3 cellular contexts compared by ENCODE assay signal in genomic region chr11:70170596-70171210, GRCh38.
"Had no signal": no experiment of that assay in that cellular context is flagged by ENCODE, and none has a peak within 500 bp of the region (broad histone marks: within the 10 kb centered on the region; RNA-seq: fewer than 3 reads in every experiment).

No MANE protein-coding gene starts in this region.

- H2AFZ ChIP-seq: GM23338 had no signal

- H3K4me3 ChIP-seq: GM23338 had no signal

- DNase-seq: H9, HCEC 1CT had no signal

- H3K4me2 ChIP-seq: GM23338 had no signal

- ATAC-seq: GM23338 had no signal
